ENCODE assay signal across 27 cellular contexts in genomic region chr10:14594878-14595525, GRCh38.
DNase-seq lines count a peak whose midpoint lies in the region; ATAC-seq, FAIRE-seq and TF ChIP-seq lines count a peak whose summit lies in the region.
"Had no signal": no experiment of that assay in that cellular context is flagged by ENCODE, and none has a peak within 500 bp of the region (broad histone marks: within the 10 kb centered on the region; RNA-seq: fewer than 3 reads in every experiment).

No MANE protein-coding gene starts in this region.

- CTCF ChIA-PET in activated CD8-positive, alpha-beta memory T cell treated with anti-CD3 and anti-CD28 coated beads, Interleukin-2, amount 10 ng/mL, durations not matched to agents 7 days and 5 days (lab: Charles Lee) = no interaction called here
- CTCF ChIA-PET in GM10248 (lab: Yijun Ruan, JAX) = no interaction called here

- H3K4me3 Mint-ChIP-seq in activated CD8-positive, alpha-beta memory T cell treated with anti-CD3 and anti-CD28 coated beads, Interleukin-2, amount 10 ng/mL, durations not matched to agents 7 days and 5 days = no peak overlapping the region
- H3K4me3 Mint-ChIP-seq in activated naive CD8-positive, alpha-beta T cell treated with anti-CD3 and anti-CD28 coated beads, Interleukin-2, amount 50 U/mL, for 24 hours = no peak overlapping the region
- H3K4me3 Mint-ChIP-seq in naive thymus-derived CD8-positive, alpha-beta T cell = peak overlapping the region in 2 of 10 donors; percentile 9 to 14
- H3K4me3 Mint-ChIP-seq: activated CD8-positive, alpha-beta T cell treated with anti-CD3 and anti-CD28 coated beads, Interleukin-2, amount 10 ng/mL, durations not matched to agents 7 days and 5 days; activated naive CD4-positive, alpha-beta T cell treated with anti-CD3 and anti-CD28 coated beads for 36 hours; WTC11 had no signal

- H3K27ac Mint-ChIP-seq in activated CD8-positive, alpha-beta memory T cell treated with anti-CD3 and anti-CD28 coated beads, Interleukin-2, amount 10 ng/mL, durations not matched to agents 7 days and 5 days = peak overlapping the region; percentile 1
- H3K27ac Mint-ChIP-seq in activated naive CD8-positive, alpha-beta T cell treated with anti-CD3 and anti-CD28 coated beads, Interleukin-2, amount 50 U/mL, for 24 hours = peak overlapping the region; percentile 36
- H3K27ac Mint-ChIP-seq in naive thymus-derived CD8-positive, alpha-beta T cell = peak overlapping the region in 9 of 10 donors; percentile 1 to 96 (median 74)
- H3K27ac Mint-ChIP-seq: WTC11 had no signal

- H3K4me1 Mint-ChIP-seq in activated CD8-positive, alpha-beta memory T cell treated with anti-CD3 and anti-CD28 coated beads, Interleukin-2, amount 10 ng/mL, durations not matched to agents 7 days and 5 days = peaks cover 66% of the 10 kb centered on the region
- peaks cover 72% of the 10 kb centered on the region for H3K4me1 Mint-ChIP-seq in activated naive CD8-positive, alpha-beta T cell treated with anti-CD3 and anti-CD28 coated beads, Interleukin-2, amount 50 U/mL, for 24 hours
- peaks cover 32 to 93% (median 77%) of the 10 kb centered on the region in 4 donors for H3K4me1 Mint-ChIP-seq in naive thymus-derived CD8-positive, alpha-beta T cell

- FAIRE-seq in GM12892 (lab: Jason Lieb, UNC) = no peak
- FAIRE-seq in urothelium cell line (lab: Jason Lieb, UNC) = no peak
- FAIRE-seq: endometrium had no signal

- no peaks in the 10 kb centered on the region for H3K27me3 Mint-ChIP-seq in activated CD8-positive, alpha-beta memory T cell treated with anti-CD3 and anti-CD28 coated beads, Interleukin-2, amount 10 ng/mL, durations not matched to agents 7 days and 5 days
- H3K27me3 Mint-ChIP-seq in activated naive CD8-positive, alpha-beta T cell treated with anti-CD3 and anti-CD28 coated beads, Interleukin-2, amount 50 U/mL, for 24 hours = no peaks in the 10 kb centered on the region
- H3K27me3 Mint-ChIP-seq in naive thymus-derived CD8-positive, alpha-beta T cell = no peaks in the 10 kb centered on the region

- TF ChIP-seq CTCF in GM10248 (IDR thresholded peaks at IDR 0.05; ENCODE audit: control extremely low read depth, extremely low read depth, low read depth, missing control alignments) = no peak

- no peak for ATAC-seq in activated CD8-positive, alpha-beta memory T cell treated with anti-CD3 and anti-CD28 coated beads, Interleukin-2, amount 10 ng/mL, durations not matched to agents 7 days and 5 days
- no peak for ATAC-seq in activated naive CD8-positive, alpha-beta T cell treated with anti-CD3 and anti-CD28 coated beads, Interleukin-2, amount 50 U/mL, for 24 hours
- no peak for ATAC-seq in naive thymus-derived CD8-positive, alpha-beta T cell
- ATAC-seq: right cardiac atrium; stimulated activated naive CD8-positive, alpha-beta T cell treated with anti-CD3 and anti-CD28 coated beads, Interleukin-15, Interleukin-2, amounts not matched to agents 100 U/mL and 50 U/mL, for 24 hours; WTC11 had no signal

- no peaks in the 10 kb centered on the region for H3K9me3 Mint-ChIP-seq in activated CD8-positive, alpha-beta memory T cell treated with anti-CD3 and anti-CD28 coated beads, Interleukin-2, amount 10 ng/mL, durations not matched to agents 7 days and 5 days (ENCODE audit: low read depth)
- H3K9me3 Mint-ChIP-seq in activated naive CD8-positive, alpha-beta T cell treated with anti-CD3 and anti-CD28 coated beads, Interleukin-2, amount 50 U/mL, for 24 hours = peaks cover 4% of the 10 kb centered on the region
- H3K9me3 Mint-ChIP-seq in naive thymus-derived CD8-positive, alpha-beta T cell = peaks cover 0 to 8% (median 0%) of the 10 kb centered on the region in 9 donors
- H3K9me3 Mint-ChIP-seq: activated naive CD4-positive, alpha-beta T cell treated with anti-CD3 and anti-CD28 coated beads for 36 hours; WTC11 had no signal

- POLR2A ChIA-PET in naive thymus-derived CD8-positive, alpha-beta T cell (lab: Charles Lee) = interaction anchor here (0.5 to 1.8 kb wide), 6 partner anchors 17 to 244 kb away, joined by 3 to 7 read pairs (median 4); no protein-coding TSS in a partner anchor
- POLR2A ChIA-PET in GM10248 (lab: Yijun Ruan, JAX) = interaction anchor here (0.6 kb wide), 3 partner anchors 13 to 537 kb away, joined by 3 to 4 read pairs (median 4); no protein-coding TSS in a partner anchor

- TF ChIP-seq POLR2A in GM12892 (IDR thresholded peaks at IDR 0.05; ENCODE audit: low read depth, low read length) = 0 out of 2 replicates have a peak, but pooled peaks have one; percentile 7

- DNase-seq in activated CD8-positive, alpha-beta memory T cell treated with anti-CD3 and anti-CD28 coated beads, Interleukin-2, amount 10 ng/mL, durations not matched to agents 7 days and 5 days = no peak
- no peak for DNase-seq in activated CD8-positive, alpha-beta memory T cell treated with anti-CD3 and anti-CD28 coated beads for 24 hours
- DNase-seq in GM12892 (ENCODE audit: insufficient read length) = no peak
- no peak for DNase-seq in activated naive CD8-positive, alpha-beta T cell treated with anti-CD3 and anti-CD28 coated beads, Interleukin-2, amount 50 U/mL, for 24 hours
- DNase-seq in naive thymus-derived CD8-positive, alpha-beta T cell = no peak
- no peak for DNase-seq in GM10248 (ENCODE audit: extremely low spot score)
- no peak for DNase-seq in A172 (ENCODE audit: low spot score)
- no peak for DNase-seq in urothelium cell line (ENCODE audit: low spot score)
- DNase-seq: ACHN; activated CD8-positive, alpha-beta T cell treated with anti-CD3 and anti-CD28 coated beads, Interleukin-2, amount 10 ng/mL, durations not matched to agents 7 days and 5 days; activated naive CD4-positive, alpha-beta T cell treated with anti-CD3 and anti-CD28 coated beads for 36 hours; activated T-cell treated with anti-CD3 and anti-CD28 coated beads, Interleukin-2, amount 50 U/mL, for 1 hour; GF-D8; islet precursor cell; midbrain; NCI-H1694; NCI-H2171; NCI-H526; right cardiac atrium; RPMI8226; SK-N-SH; stimulated activated CD4-positive, alpha-beta T cell treated with anti-CD3 and anti-CD28 coated beads, Interleukin-12 subunit alpha, Interleukin-12 subunit beta, amount 100 ng/mL, for 4 hours; stimulated activated CD4-positive, alpha-beta T cell treated with anti-CD3 and anti-CD28 coated beads, Interleukin-4, amount 100 ng/mL, for 4 hours; stimulated activated naive CD8-positive, alpha-beta T cell treated with anti-CD3 and anti-CD28 coated beads, Interleukin-15, Interleukin-2, amounts not matched to agents 100 U/mL and 50 U/mL, for 24 hours; T1000 had no signal

- peaks cover 73% of the 10 kb centered on the region for H3K36me3 Mint-ChIP-seq in activated CD8-positive, alpha-beta memory T cell treated with anti-CD3 and anti-CD28 coated beads, Interleukin-2, amount 10 ng/mL, durations not matched to agents 7 days and 5 days
- H3K36me3 Mint-ChIP-seq in activated naive CD8-positive, alpha-beta T cell treated with anti-CD3 and anti-CD28 coated beads, Interleukin-2, amount 50 U/mL, for 24 hours (ENCODE audit: low read depth) = peaks cover 78% of the 10 kb centered on the region
- H3K36me3 Mint-ChIP-seq in naive thymus-derived CD8-positive, alpha-beta T cell = peaks cover 4 to 70% (median 44%) of the 10 kb centered on the region in 3 donors

Comparison
In these comparisons a context has a peak if more than half of its experiments do, and no peak if none do; other contexts are left out.
1. H3K27ac Mint-ChIP-seq: peak in every context shown above with its lines; median percentile 74 in naive thymus-derived CD8-positive, alpha-beta T cell; 36 in activated naive CD8-positive, alpha-beta T cell treated with anti-CD3 and anti-CD28 coated beads, Interleukin-2, amount 50 U/mL, for 24 hours; 1 in activated CD8-positive, alpha-beta memory T cell treated with anti-CD3 and anti-CD28 coated beads, Interleukin-2, amount 10 ng/mL, durations not matched to agents 7 days and 5 days.